In the genomic region with DNA sequence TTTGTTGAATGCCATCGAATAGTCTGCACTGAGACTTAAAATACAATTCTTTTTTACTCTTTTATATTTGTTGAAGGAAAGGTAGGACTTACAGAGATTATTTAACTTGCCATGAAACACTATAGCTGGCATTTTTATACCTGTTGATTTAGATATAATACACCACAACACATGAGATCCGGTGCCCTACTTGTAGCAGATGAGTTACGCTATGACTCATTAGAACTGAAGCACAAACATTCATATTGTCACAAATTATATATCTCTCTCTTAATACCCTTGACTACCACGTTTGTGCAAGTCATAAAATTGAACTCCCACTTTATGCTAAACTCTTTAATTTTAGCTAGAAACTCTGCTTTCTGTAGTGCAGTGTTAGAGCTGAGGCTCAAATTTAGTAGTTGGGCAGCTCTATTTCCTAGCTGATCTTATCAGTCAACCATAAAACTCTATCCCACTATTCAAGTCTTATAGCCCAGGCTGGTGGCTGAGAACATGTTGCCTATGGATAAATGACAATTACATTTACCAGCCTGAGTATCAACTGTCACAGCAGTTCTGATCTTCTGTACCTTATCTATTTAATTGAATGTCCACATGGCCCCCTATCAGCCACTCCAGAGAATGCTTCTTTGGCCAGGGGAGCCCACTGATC, we compare ENCODE assay signal across 18 cellular contexts.
DNase-seq lines count a peak whose midpoint lies in the region; ATAC-seq and TF ChIP-seq lines count a peak whose summit lies in the region.
"Had no signal": no experiment of that assay in that cellular context is flagged by ENCODE, and none has a peak within 500 bp of the region (broad histone marks: within the 10 kb centered on the region; RNA-seq: fewer than 3 reads in every experiment).

No MANE protein-coding gene starts in this region.

- H3K9me3 Mint-ChIP-seq in nephron progenitor cell: no peaks in the 10 kb centered on the region

- no peak for ATAC-seq in GM21367 (IDR thresholded peaks at IDR 0.05; ENCODE audit: unreplicated experiment)
- ATAC-seq in GM19324 (IDR thresholded peaks at IDR 0.05; ENCODE audit: low FRiP score, unreplicated experiment): no peak
- ATAC-seq: CD8-positive, alpha-beta T cell had no signal

- no peaks in the 10 kb centered on the region for H3K9me3 ChIP-seq in WERI-Rb-1 (ENCODE audit: severe bottlenecking)

- H3K27ac ChIP-seq in WERI-Rb-1: no peak overlapping the region
- H3K27ac ChIP-seq: 22Rv1, HL-60 had no signal

- no peaks in the 10 kb centered on the region for H3K27me3 ChIP-seq in WERI-Rb-1 (ENCODE audit: insufficient read depth, low read depth, severe bottlenecking)

- H3K27me3 Mint-ChIP-seq in nephron progenitor cell (ENCODE audit: low read depth, poor library complexity): no peaks in the 10 kb centered on the region

- peaks cover 41% of the 10 kb centered on the region for H3K4me1 Mint-ChIP-seq in nephron progenitor cell

- TF ChIP-seq CTCF in WERI-Rb-1 (IDR thresholded peaks at IDR 0.05; ENCODE audit: low read depth, low read length) (no peak), nephron progenitor cell (IDR thresholded peaks at IDR 0.05) (no peak)

- H3K4me3 Mint-ChIP-seq in nephron progenitor cell: no peak overlapping the region
- H3K4me3 Mint-ChIP-seq: CD8-positive, alpha-beta T cell had no signal

- no peaks in the 10 kb centered on the region for H3K36me3 Mint-ChIP-seq in nephron progenitor cell (ENCODE audit: low read depth)
- H3K36me3 Mint-ChIP-seq: CD8-positive, alpha-beta T cell had no signal

- no peak overlapping the region for H3K4me3 ChIP-seq in WERI-Rb-1 (ENCODE audit: low read depth, low read length)

- DNase-seq in DMS79 treated with DMSO at 0.1 percent for 48 hours (lab: John Stamatoyannopoulos, UW): peak; percentile 24
- no peak for DNase-seq in DMS79 (lab: John Stamatoyannopoulos, UW)
- DNase-seq in HT1080 (ENCODE audit: low read depth): peak; percentile 15
- DNase-seq in WERI-Rb-1: peak; percentile 18
- DNase-seq in nephron progenitor cell: no peak
- DNase-seq in NCI-H1105 treated with DMSO at 0.1 percent for 48 hours (lab: John Stamatoyannopoulos, UW): no peak
- DNase-seq: CD8-positive, alpha-beta T cell; H7; NCI-H1436; NCI-H2029; NCI-H510A treated with DMSO at 0.1 percent for 48 hours; NK-92 treated with Interleukin-12 subunit alpha and Interleukin-12 subunit beta, amount 100 ng/mL, for 24 hours; RPMI8226; SIG-M5 had no signal

- peak overlapping the region; percentile 7 for H3K27ac Mint-ChIP-seq in nephron progenitor cell
- H3K27ac Mint-ChIP-seq: CD8-positive, alpha-beta T cell had no signal

- no peaks in the 10 kb centered on the region for H3K36me3 ChIP-seq in WERI-Rb-1

Comparison
In these comparisons a context has a peak if more than half of its experiments do, and no peak if none do; other contexts are left out.
1. DNase-seq: peak in DMS79 treated with DMSO at 0.1 percent for 48 hours (single experiment), HT1080 (single experiment) and WERI-Rb-1 (single experiment); none in DMS79 (single experiment), nephron progenitor cell (single experiment) and NCI-H1105 treated with DMSO at 0.1 percent for 48 hours (single experiment).